ENCODE assay signal across 26 cellular contexts in the genomic region with DNA sequence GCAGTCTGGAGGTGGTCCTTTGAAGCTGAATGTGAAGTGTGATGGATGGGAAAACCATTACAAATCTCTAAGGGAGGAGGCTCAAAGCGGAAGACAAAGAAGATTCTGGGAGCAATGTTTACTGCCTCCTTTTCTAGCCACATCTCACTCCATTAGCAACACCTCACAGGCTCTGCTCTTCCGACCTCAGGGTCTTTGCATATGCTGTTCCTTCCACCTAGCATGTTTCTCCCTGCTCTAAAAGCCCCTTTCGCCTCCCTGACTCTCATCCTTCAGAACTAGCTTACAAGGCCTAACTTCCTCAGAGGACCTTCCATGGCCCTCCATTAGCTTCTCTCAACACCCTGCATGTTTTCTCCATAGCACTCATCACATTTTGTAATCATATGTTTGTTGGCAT. TPM values are rescaled to one million over a fixed set of nuclear protein-coding genes. Genes with fewer than 3 reads are reported as not detected.
"Had no signal": no experiment of that assay in that cellular context is flagged by ENCODE, and none has a peak within 500 bp of the region (broad histone marks: within the 10 kb centered on the region; RNA-seq: fewer than 3 reads in every experiment).

No MANE protein-coding gene starts in this region.

- H3K27ac ChIP-seq: brain microvascular endothelial cell, neutrophil, ovary, prostate gland, sigmoid colon, thoracic aorta had no signal

- H3K27me3 ChIP-seq: brain microvascular endothelial cell, ovary had no signal

- DNase-seq: activated CD4-positive, alpha-beta T cell treated with anti-CD3 and anti-CD28 coated beads for 4 hours; activated CD4-positive, CD25-positive, alpha-beta regulatory T cell; activated CD8-positive, alpha-beta memory T cell treated with anti-CD3 and anti-CD28 coated beads for 24 hours; activated effector memory CD4-positive, alpha-beta T cell treated with anti-CD3 and anti-CD28 coated beads, Interleukin-2, amount 50 U/mL, for 16 hours; activated naive CD8-positive, alpha-beta T cell treated with anti-CD3 and anti-CD28 coated beads, Interleukin-2, amount 10 ng/mL, durations not matched to agents 7 days and 5 days; activated T-cell treated with anti-CD3 and anti-CD28 coated beads, Interleukin-2, amount 50 U/mL, for 1 hour; amniotic stem cell; cortex of kidney; effector memory CD8-positive, alpha-beta T cell; ovary; sigmoid colon; stimulated activated CD4-positive, alpha-beta T cell treated with anti-CD3 and anti-CD28 coated beads, Interleukin-4, amount 100 ng/mL, for 24 hours had no signal

- H3K36me3 ChIP-seq: brain microvascular endothelial cell, neutrophil, ovary, prostate gland, sigmoid colon, thoracic aorta had no signal

- H3K4me1 ChIP-seq: prostate gland had no signal

- H3K9me3 ChIP-seq: neutrophil, ovary, prostate gland, sigmoid colon, thoracic aorta had no signal

- H3K4me3 ChIP-seq: ovary, prostate gland, sigmoid colon, thoracic aorta had no signal

RNA-seq across cellular contexts. Expression of gene TCP11, which starts 4.6 kb away (rescaled TPM):
- total RNA-seq: activated naive CD4-positive, alpha-beta T cell treated with anti-CD3 and anti-CD28 coated beads for 36 hours; activated naive CD8-positive, alpha-beta T cell treated with anti-CD3 and anti-CD28 coated beads, Interleukin-2, amount 10 ng/mL, durations not matched to agents 7 days and 5 days; activated T-helper 1 cell treated with anti-CD3 and anti-CD28 coated beads, Interleukin-12 subunit alpha, Interleukin-12 subunit beta, Interleukin-2, Interleukin-4 antibody, amounts not matched to agents 30 ng/mL and 10 ng/mL and 1 ng/mL, durations not matched to agents 14 hours and 24 hours and 36 hours; astrocyte; chondrocyte; fibroblast of villous mesenchyme; kidney epithelial cell; naive thymus-derived CD4-positive, alpha-beta T cell; subcutaneous adipose tissue; T-helper 2 cell treated with Interferon-gamma antibody and Interleukin-4, amounts not matched to agents 100 ng/mL and 5 ng/mL, for 36 hours; thoracic aorta had no signal
- polyA plus RNA-seq: naive thymus-derived CD4-positive, alpha-beta T cell; sigmoid colon; small intestine had no signal
